Comparison of ENCODE assay signal across 16 cellular contexts in the genomic region with DNA sequence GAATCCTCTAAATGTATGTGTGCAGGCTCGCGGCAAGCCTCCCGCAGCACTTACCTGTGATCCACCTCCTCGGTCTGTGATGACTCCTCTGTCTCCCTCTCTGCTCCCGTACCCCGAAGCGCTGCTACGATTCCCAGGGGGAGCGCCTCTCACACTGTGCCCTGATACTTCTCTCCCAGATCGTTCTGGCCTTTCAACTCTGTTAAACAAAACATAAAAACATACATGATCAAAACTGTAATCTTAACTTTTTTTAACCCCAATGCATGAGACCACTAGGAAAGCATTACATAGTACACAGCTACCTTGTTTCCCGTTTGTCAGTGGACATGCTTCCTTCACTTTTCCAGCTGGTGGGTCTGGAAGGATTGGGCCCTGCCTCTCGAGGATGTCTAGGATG.
"Had no signal": no experiment of that assay in that cellular context is flagged by ENCODE, and none has a peak within 500 bp of the region (broad histone marks: within the 10 kb centered on the region; RNA-seq: fewer than 3 reads in every experiment).

No MANE protein-coding gene starts in this region.

- H3K27ac ChIP-seq: adrenal gland, left ventricle myocardium inferior, parathyroid adenoma, transverse colon had no signal

- H3K79me2 ChIP-seq: parathyroid adenoma had no signal

- DNase-seq: activated CD4-positive, CD25-positive, alpha-beta regulatory T cell treated with anti-CD3 and anti-CD28 coated beads, Interleukin-2, amount 50 U/mL, for 72 hours; activated CD8-positive, alpha-beta memory T cell treated with anti-CD3 and anti-CD28 coated beads, Interleukin-2, amount 50 U/mL, for 48 hours; activated CD8-positive, alpha-beta T cell treated with anti-CD3 and anti-CD28 coated beads for 36 hours; activated effector memory CD4-positive, alpha-beta T cell treated with anti-CD3 and anti-CD28 coated beads, Interleukin-2, amount 50 U/mL, for 16 hours; adrenal gland; effector memory CD4-positive, alpha-beta T cell; left ventricle myocardium inferior; mesenchymal stem cell; retina; SHP77; small intestine; substantia nigra; transverse colon had no signal

- H3K4me1 ChIP-seq: parathyroid adenoma, transverse colon had no signal

- H3K27me3 Mint-ChIP-seq: activated CD8-positive, alpha-beta T cell treated with anti-CD3 and anti-CD28 coated beads for 36 hours had no signal

- FAIRE-seq: keratinocyte, small intestine had no signal

- H3K27me3 ChIP-seq: adrenal gland, transverse colon had no signal

- ATAC-seq: activated CD8-positive, alpha-beta T cell treated with anti-CD3 and anti-CD28 coated beads for 36 hours; stimulated activated effector memory CD8-positive, alpha-beta T cell treated with anti-CD3 and anti-CD28 coated beads, Interleukin-12 subunit alpha, Interleukin-12 subunit beta, amount 100 ng/mL, for 72 hours had no signal

- H3K4me3 Mint-ChIP-seq: activated CD8-positive, alpha-beta T cell treated with anti-CD3 and anti-CD28 coated beads for 36 hours; stimulated activated effector memory CD8-positive, alpha-beta T cell treated with anti-CD3 and anti-CD28 coated beads, Interleukin-12 subunit alpha, Interleukin-12 subunit beta, amount 100 ng/mL, for 72 hours had no signal

- H3K27ac Mint-ChIP-seq: activated CD8-positive, alpha-beta T cell treated with anti-CD3 and anti-CD28 coated beads for 36 hours had no signal

- H3K9me3 Mint-ChIP-seq: activated CD8-positive, alpha-beta T cell treated with anti-CD3 and anti-CD28 coated beads for 36 hours; stimulated activated effector memory CD8-positive, alpha-beta T cell treated with anti-CD3 and anti-CD28 coated beads, Interleukin-12 subunit alpha, Interleukin-12 subunit beta, amount 100 ng/mL, for 72 hours had no signal

- H3K9ac ChIP-seq: parathyroid adenoma had no signal

- H3K4me1 Mint-ChIP-seq: stimulated activated effector memory CD8-positive, alpha-beta T cell treated with anti-CD3 and anti-CD28 coated beads, Interleukin-12 subunit alpha, Interleukin-12 subunit beta, amount 100 ng/mL, for 72 hours had no signal

- H3K9me3 ChIP-seq: adrenal gland, left ventricle myocardium inferior, transverse colon had no signal

- H2AFZ ChIP-seq: parathyroid adenoma had no signal

- H3K4me3 ChIP-seq: adrenal gland, left ventricle myocardium inferior, transverse colon had no signal
